Comparison of ENCODE assay signal across 8 cellular contexts in the genomic region with DNA sequence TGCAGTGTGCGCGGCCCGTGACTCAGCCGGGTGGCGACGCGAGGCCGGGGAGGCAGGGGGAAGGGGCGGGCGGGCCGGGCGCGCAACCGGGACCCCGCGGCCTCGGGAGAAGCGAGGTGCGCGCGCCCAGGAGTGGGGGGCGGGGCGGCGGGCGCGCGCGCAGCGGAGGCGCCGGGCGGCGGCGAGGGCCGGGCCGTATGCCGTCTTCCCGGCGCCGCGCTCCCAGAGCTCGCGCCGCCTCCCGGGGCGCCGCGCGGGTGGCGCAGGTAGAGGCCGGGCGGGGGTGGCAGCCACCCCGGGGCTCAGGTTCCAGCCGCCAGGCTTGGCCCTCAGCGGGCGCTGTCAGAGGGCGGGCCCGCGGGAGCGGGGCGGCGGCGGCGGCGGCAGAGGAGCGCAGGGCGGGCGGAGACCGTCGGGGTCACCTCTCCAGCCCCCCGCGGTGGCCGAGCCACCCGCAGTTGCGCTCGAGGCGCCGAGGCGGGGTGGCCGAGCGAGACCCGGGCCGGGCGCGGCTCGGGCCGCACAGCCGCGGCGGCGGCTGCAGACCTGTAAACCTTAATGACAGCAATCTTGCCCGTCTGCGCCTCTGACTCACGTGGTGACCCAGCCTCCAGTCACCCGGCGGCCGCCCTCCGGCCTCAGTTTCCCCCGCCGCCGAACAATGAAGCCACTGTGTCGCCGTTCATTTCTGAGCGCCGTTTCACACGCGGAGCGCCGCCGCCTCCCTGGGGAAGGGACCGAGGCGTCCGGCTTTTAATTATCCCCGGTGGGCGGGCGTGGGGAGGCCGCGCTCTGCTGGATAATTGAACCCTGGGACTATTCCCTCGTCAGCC. TPM values are rescaled to one million over a fixed set of nuclear protein-coding genes. Genes with fewer than 3 reads are reported as not detected.
DNase-seq lines count a peak whose midpoint lies in the region; ATAC-seq and TF ChIP-seq lines count a peak whose summit lies in the region.

No MANE protein-coding gene starts in this region.

- peaks cover 0 to 3% (median 0%) of the 10 kb centered on the region in 7 donors for H3K9me3 Mint-ChIP-seq in CD4-positive, CD25-positive, alpha-beta regulatory T cell
- no peaks in the 10 kb centered on the region for H3K9me3 Mint-ChIP-seq in T-helper 1 cell treated with Interleukin-12 subunit alpha and Interleukin-12 subunit beta and Interleukin-4 antibody, amounts not matched to agents 30 μg/mL and 1 μg/mL, for 36 hours

- peak overlapping the region; percentile 70 to 85 (median 83) for H3K4me3 Mint-ChIP-seq in CD4-positive, CD25-positive, alpha-beta regulatory T cell
- peak overlapping the region; percentile 40 for H3K4me3 Mint-ChIP-seq in T-helper 1 cell treated with Interleukin-12 subunit alpha and Interleukin-12 subunit beta and Interleukin-4 antibody, amounts not matched to agents 30 μg/mL and 1 μg/mL, for 36 hours

- peaks cover 7% of the 10 kb centered on the region for H3K27me3 ChIP-seq in CD4-positive, CD25-positive, alpha-beta regulatory T cell (ENCODE audit: control insufficient read depth, insufficient read depth, low read length)

- H3K36me3 Mint-ChIP-seq in CD4-positive, CD25-positive, alpha-beta regulatory T cell = no peaks in the 10 kb centered on the region
- H3K36me3 Mint-ChIP-seq in T-helper 1 cell treated with Interleukin-12 subunit alpha and Interleukin-12 subunit beta and Interleukin-4 antibody, amounts not matched to agents 30 μg/mL and 1 μg/mL, for 36 hours (ENCODE audit: low read depth) = no peaks in the 10 kb centered on the region

- H3K4me1 Mint-ChIP-seq in CD4-positive, CD25-positive, alpha-beta regulatory T cell = peaks cover 0 to 14% (median under 1%) of the 10 kb centered on the region in 4 donors
- peaks cover 8% of the 10 kb centered on the region for H3K4me1 Mint-ChIP-seq in T-helper 1 cell treated with Interleukin-12 subunit alpha and Interleukin-12 subunit beta and Interleukin-4 antibody, amounts not matched to agents 30 μg/mL and 1 μg/mL, for 36 hours (ENCODE audit: low read depth)

- TF ChIP-seq CTCF in astrocyte of the cerebellum (IDR thresholded peaks at IDR 0.05; ENCODE audit: low read depth, low read length, missing control alignments) = no peak

- in situ Hi-C loops in astrocyte of the cerebellum (cut with HindIII; ENCODE audit: low sequenced_read_pairs) = no loop called here

- peaks cover 13% of the 10 kb centered on the region for H3K4me1 ChIP-seq in CD4-positive, CD25-positive, alpha-beta regulatory T cell (ENCODE audit: control insufficient read depth, insufficient read depth, low read length, poor library complexity, severe bottlenecking)

- peak in 2 of 3 donors; percentile 30 to 39 for DNase-seq in CD4-positive, CD25-positive, alpha-beta regulatory T cell
- DNase-seq in HT-29 (ENCODE audit: low spot score) (peak; percentile 56), astrocyte of the cerebellum (ENCODE audit: low read depth) (no peak), iPS-NIHi7 (ENCODE audit: extremely low spot score) (peak; percentile 92)
- peak; percentile 19 to 55 for DNase-seq in stimulated activated CD4-positive, alpha-beta T cell treated with anti-CD3 and anti-CD28 coated beads, Interleukin-15, amount 100 ng/mL, for 1 hour (ENCODE audit: low read depth in 1 of 2, low spot score in 1 of 2)

- H3K4me3 ChIP-seq in CD4-positive, CD25-positive, alpha-beta regulatory T cell (ENCODE audit: low read depth, low read length) = no peak overlapping the region
- H3K4me3 ChIP-seq in astrocyte of the cerebellum (ENCODE audit: low read depth, low read length) = peak overlapping the region; percentile 56

- peak; percentile 69 for ATAC-seq in CD4-positive, CD25-positive, alpha-beta regulatory T cell (ENCODE audit: low read depth in 2 of 2)
- peak; percentile 65 for ATAC-seq in GM19438 (IDR thresholded peaks at IDR 0.05; ENCODE audit: low read depth, unreplicated experiment)
- ATAC-seq in HG02970 (IDR thresholded peaks at IDR 0.05; ENCODE audit: low FRiP score, unreplicated experiment) = no peak

- H3K27ac Mint-ChIP-seq in CD4-positive, CD25-positive, alpha-beta regulatory T cell = no peak overlapping the region
- no peak overlapping the region for H3K27ac Mint-ChIP-seq in T-helper 1 cell treated with Interleukin-12 subunit alpha and Interleukin-12 subunit beta and Interleukin-4 antibody, amounts not matched to agents 30 μg/mL and 1 μg/mL, for 36 hours

- H3K9me3 ChIP-seq in CD4-positive, CD25-positive, alpha-beta regulatory T cell (ENCODE audit: control insufficient read depth in 2 of 2, low read length in 2 of 2) = no peaks in the 10 kb centered on the region

- peaks cover 51% of the 10 kb centered on the region for H3K27me3 Mint-ChIP-seq in CD4-positive, CD25-positive, alpha-beta regulatory T cell
- peaks cover 66% of the 10 kb centered on the region for H3K27me3 Mint-ChIP-seq in T-helper 1 cell treated with Interleukin-12 subunit alpha and Interleukin-12 subunit beta and Interleukin-4 antibody, amounts not matched to agents 30 μg/mL and 1 μg/mL, for 36 hours (ENCODE audit: low read depth)

- H3K36me3 ChIP-seq in CD4-positive, CD25-positive, alpha-beta regulatory T cell (ENCODE audit: control insufficient read depth, insufficient read depth, low read length) = no peaks in the 10 kb centered on the region

- no peak overlapping the region for H3K27ac ChIP-seq in CD4-positive, CD25-positive, alpha-beta regulatory T cell (ENCODE audit: insufficient read depth, low read length, poor library complexity, severe bottlenecking)

RNA-seq across cellular contexts. Expression of gene SMAD7, which starts 25.3 kb away (rescaled TPM):
- total RNA-seq in CD4-positive, CD25-positive, alpha-beta regulatory T cell = 64.0 TPM
- polyA plus RNA-seq in CD4-positive, CD25-positive, alpha-beta regulatory T cell = 1 to 10 TPM; 1.7 to 7.2 (median 6.3) TPM
- total RNA-seq in HT-29 (2014; rRNA removed; shearing (Covaris generic)) = 70.8 and 72.3 TPM in 2 replicates
